8 cellular contexts compared by ENCODE assay signal in genomic region chr1:38005195-38006007, GRCh38. TPM values are rescaled to one million over a fixed set of nuclear protein-coding genes. Genes with fewer than 3 reads are reported as not detected.
DNase-seq lines count a peak whose midpoint lies in the region; ATAC-seq and TF ChIP-seq lines count a peak whose summit lies in the region.

A gene with protein sequence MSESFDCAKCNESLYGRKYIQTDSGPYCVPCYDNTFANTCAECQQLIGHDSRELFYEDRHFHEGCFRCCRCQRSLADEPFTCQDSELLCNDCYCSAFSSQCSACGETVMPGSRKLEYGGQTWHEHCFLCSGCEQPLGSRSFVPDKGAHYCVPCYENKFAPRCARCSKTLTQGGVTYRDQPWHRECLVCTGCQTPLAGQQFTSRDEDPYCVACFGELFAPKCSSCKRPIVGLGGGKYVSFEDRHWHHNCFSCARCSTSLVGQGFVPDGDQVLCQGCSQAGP (minus strand): TSS chr1:38005514. CDS start chr1:37999412, 6,102 bp downstream.

- H3K9me3 Mint-ChIP-seq in stimulated activated memory B cell treated with anti-CD40 and anti-IgM and Interleukin-4, amounts not matched to agents 10 μg/mL and 1 μg/mL and 100 μg/mL, for 72 hours = no peaks in the 10 kb centered on the region

- ATAC-seq in stimulated activated memory B cell treated with anti-CD40 and anti-IgM and Interleukin-4, amounts not matched to agents 10 μg/mL and 1 μg/mL and 100 μg/mL, for 72 hours = peak; percentile 55

- no peaks in the 10 kb centered on the region for H3K36me3 Mint-ChIP-seq in stimulated activated memory B cell treated with anti-CD40 and anti-IgM and Interleukin-4, amounts not matched to agents 10 μg/mL and 1 μg/mL and 100 μg/mL, for 72 hours

- peak within 1 kb of the TSS; percentile 52 for H3K4me3 Mint-ChIP-seq in stimulated activated memory B cell treated with anti-CD40 and anti-IgM and Interleukin-4, amounts not matched to agents 10 μg/mL and 1 μg/mL and 100 μg/mL, for 72 hours

- peak; percentile 43 for TF ChIP-seq POLR2A in GM10847 (IDR thresholded peaks at IDR 0.05; ENCODE audit: extremely low read depth, insufficient read length)

- H3K27ac Mint-ChIP-seq in stimulated activated memory B cell treated with anti-CD40 and anti-IgM and Interleukin-4, amounts not matched to agents 10 μg/mL and 1 μg/mL and 100 μg/mL, for 72 hours = no peak within 1 kb of the TSS

- TF ChIP-seq CTCF in choroid plexus epithelial cell (conservative IDR thresholded peaks at IDR 0.05; ENCODE audit: low read depth, low read length) = no peak

- H3K4me1 Mint-ChIP-seq in stimulated activated memory B cell treated with anti-CD40 and anti-IgM and Interleukin-4, amounts not matched to agents 10 μg/mL and 1 μg/mL and 100 μg/mL, for 72 hours = peaks cover 8% of the 10 kb centered on the region

- peak; percentile 33 for DNase-seq in Jurkat, Clone E6-1 (ENCODE audit: low read depth, low spot score)
- DNase-seq in T1000 (lab: John Stamatoyannopoulos, UW) (peak; percentile 14), choroid plexus epithelial cell (ENCODE audit: low read depth) (peak; percentile 55), left kidney (ENCODE audit: low read depth, low spot score) (peak; percentile 90), NK-92 (lab: John Stamatoyannopoulos, UW; ENCODE audit: unreplicated experiment) (no peak), NCI-H1694 treated with DMSO at 0.1 percent for 48 hours (lab: John Stamatoyannopoulos, UW) (no peak)

- peak within 1 kb of the TSS; percentile 63 for H3K4me3 ChIP-seq in Jurkat, Clone E6-1 (ENCODE audit: low read length)
- H3K4me3 ChIP-seq in choroid plexus epithelial cell (ENCODE audit: low read depth, low read length) = peak within 1 kb of the TSS; percentile 79

- peaks cover 19% of the 10 kb centered on the region for H3K27me3 Mint-ChIP-seq in stimulated activated memory B cell treated with anti-CD40 and anti-IgM and Interleukin-4, amounts not matched to agents 10 μg/mL and 1 μg/mL and 100 μg/mL, for 72 hours

RNA-seq across cellular contexts. Expression of the gene that starts here (rescaled TPM):
- 12.6 TPM for polyA plus RNA-seq in Jurkat, Clone E6-1 (2012; ENCODE audit: insufficient read depth, insufficient read length)

Comparison
In these comparisons a context has a peak if more than half of its experiments do, and no peak if none do; other contexts are left out.
1. DNase-seq: peak in Jurkat, Clone E6-1 (single experiment), T1000 (single experiment), choroid plexus epithelial cell (single experiment) and left kidney (single experiment); none in NK-92 (single experiment) and NCI-H1694 treated with DMSO at 0.1 percent for 48 hours (single experiment).